Comparison of ENCODE assay signal across 1 cellular context in genomic region chr11:75689861-75690641, GRCh38.
TF ChIP-seq lines count a peak whose summit lies in the region.

No MANE protein-coding gene starts in this region.

TF ChIP-seq in GM12878, 131 proteins besides CTCF, POLR2A, EP300 and RAD21 (continued from another document and continues in another):
- TF ChIP-seq SKIL (IDR thresholded peaks at IDR 0.05; ENCODE audit: low read depth, poor library complexity, severe bottlenecking) (peak; percentile 32), GATAD2B (conservative IDR thresholded peaks at IDR 0.05; ENCODE audit: low read depth) (peak; percentile 72; the same call in 1 of the 2 replicates), EZH2 (IDR thresholded peaks at IDR 0.05; ENCODE audit: borderline replicate concordance, control insufficient read depth, low read depth, low read length) (no peak), MYB (IDR thresholded peaks at IDR 0.05; ENCODE audit: borderline replicate concordance, low read depth, low read length) (no peak), SPI1 (IDR thresholded peaks at IDR 0.05; ENCODE audit: borderline replicate concordance, insufficient read depth, low read depth, low read length) (0 out of 2 replicates have a peak, but pooled peaks have one; percentile 15), CBX5 (IDR thresholded peaks at IDR 0.05; ENCODE audit: low read depth) (no peak), BRCA1 (IDR thresholded peaks at IDR 0.05; ENCODE audit: low read depth, low read length) (no peak), RUNX3 (IDR thresholded peaks at IDR 0.05; ENCODE audit: low read length) (peak; percentile 56), DPF2 (IDR thresholded peaks at IDR 0.05) (peak; percentile 55; the same call in 1 of the 2 replicates), SREBF2 (IDR thresholded peaks at IDR 0.05; ENCODE audit: low read length) (no peak), E2F8 (IDR thresholded peaks at IDR 0.05; ENCODE audit: low read depth, partially characterized antibody) (no peak), PRDM15 (CRISPR knock-in tag; IDR thresholded peaks at IDR 0.05) (no peak), ZNF207 (IDR thresholded peaks at IDR 0.05; ENCODE audit: borderline replicate concordance) (no peak), RFX5 (IDR thresholded peaks at IDR 0.05; ENCODE audit: low read depth, low read length) (no peak), ELK1 (IDR thresholded peaks at IDR 0.05; ENCODE audit: low read depth, low read length) (no peak), BMI1 (IDR thresholded peaks at IDR 0.05; ENCODE audit: borderline replicate concordance) (peak; percentile 58; the same call in 1 of the 2 replicates), SP1 (IDR thresholded peaks at IDR 0.05; ENCODE audit: low read depth, low read length) (no peak), YY1 (IDR thresholded peaks at IDR 0.05; ENCODE audit: low read depth, low read length) (no peak), HDAC2 (IDR thresholded peaks at IDR 0.05) (no peak), ZBTB40 (IDR thresholded peaks at IDR 0.05; ENCODE audit: borderline replicate concordance) (no peak), TCF7 (IDR thresholded peaks at IDR 0.05; ENCODE audit: borderline replicate concordance) (no peak), USF2 (IDR thresholded peaks at IDR 0.05; ENCODE audit: borderline replicate concordance, low read depth, low read length) (peak; percentile 41; the same call in 1 of the 2 replicates), USF1 (IDR thresholded peaks at IDR 0.05; ENCODE audit: borderline replicate concordance, extremely low read length, insufficient read depth, low read depth, low read length) (peak; percentile 15), ETV6 (conservative IDR thresholded peaks at IDR 0.05 in 1 of 2, IDR thresholded peaks at IDR 0.05 in 1 of 2; ENCODE audit: borderline replicate concordance in 1 of 2, low read depth in 1 of 2) (peak in 1 of 2 experiments; percentile 99; a peak in 2 of 4 replicates), ATF7 (IDR thresholded peaks at IDR 0.05; ENCODE audit: low read depth) (peak; percentile 80), STAT3 (IDR thresholded peaks at IDR 0.05; ENCODE audit: low read depth, low read length) (no peak), PML (IDR thresholded peaks at IDR 0.05; ENCODE audit: low read length) (no peak), SIN3A (IDR thresholded peaks at IDR 0.05; ENCODE audit: low read depth, low read length) (no peak), PKNOX1 (IDR thresholded peaks at IDR 0.05) (no peak), POU2F2 (IDR thresholded peaks at IDR 0.05; ENCODE audit: borderline replicate concordance, low read depth, low read length) (peak; percentile 51; the same call in 1 of the 3 replicates), YBX1 (IDR thresholded peaks at IDR 0.05) (no peak), RB1 (IDR thresholded peaks at IDR 0.05; ENCODE audit: borderline replicate concordance) (no peak), BACH1 (IDR thresholded peaks at IDR 0.05; ENCODE audit: borderline replicate concordance) (no peak), CHD4 (IDR thresholded peaks at IDR 0.05) (no peak), NRF1 (conservative IDR thresholded peaks at IDR 0.05; ENCODE audit: low read depth, low read length) (no peak), KAT2A (conservative IDR thresholded peaks at IDR 0.05; ENCODE audit: control insufficient read depth, low read depth, low read length) (no peak), RCOR1 (conservative IDR thresholded peaks at IDR 0.05; ENCODE audit: low read depth, low read length) (no peak), CREB1 (IDR thresholded peaks at IDR 0.05; ENCODE audit: low read depth) (peak; percentile 78), REST (IDR thresholded peaks at IDR 0.05; ENCODE audit: low read depth, low read length) (no peak), TCF12 (IDR thresholded peaks at IDR 0.05; ENCODE audit: low read depth, low read length) (no peak), MTA3 (IDR thresholded peaks at IDR 0.05; ENCODE audit: borderline replicate concordance, low read length) (0 out of 2 replicates have a peak, but pooled peaks have one; percentile 52), RBBP5 (conservative IDR thresholded peaks at IDR 0.05) (no peak)
